Comparison of ENCODE assay signal across 8 cellular contexts in the genomic region with DNA sequence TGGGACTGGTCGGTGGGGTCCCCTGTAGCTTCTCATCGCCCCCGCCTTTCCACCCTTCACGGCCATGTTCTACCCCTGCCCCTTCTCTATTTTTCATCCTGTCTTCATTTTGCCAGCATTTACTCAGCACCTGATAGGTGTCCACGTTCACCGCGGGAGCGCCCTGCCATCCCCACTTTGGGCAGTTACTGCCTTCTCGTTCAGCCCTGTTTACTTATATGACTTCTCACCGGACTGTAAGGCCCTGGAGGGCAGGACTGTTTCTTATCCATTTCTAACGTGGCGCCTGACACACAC. TPM values are rescaled to one million over a fixed set of nuclear protein-coding genes. Genes with fewer than 3 reads are reported as not detected.
A peak's percentile ranks its signal among the peaks of the same experiment; 100 is the strongest.
DNase-seq lines count a peak whose midpoint lies in the region; ATAC-seq, FAIRE-seq and TF ChIP-seq lines count a peak whose summit lies in the region.

No MANE protein-coding gene starts in this region.

- no peak for FAIRE-seq in H1 (lab: Jason Lieb, UNC)

- H3K56ac ChIP-seq in H1 (replicated peaks; ENCODE audit: insufficient read length, low read depth, low read length) = no peak overlapping the region

- H3K27ac ChIP-seq in CD8-positive, alpha-beta memory T cell (ENCODE audit: low read depth, low read length) = peak overlapping the region; percentile 92
- H3K27ac ChIP-seq in H1 (ENCODE audit: low read depth, low read length) = peak overlapping the region; percentile 96
- peak overlapping the region; percentile 67 for H3K27ac ChIP-seq in neuronal stem cell (replicated peaks; ENCODE audit: low read length)

- no peak overlapping the region for H3K23ac ChIP-seq in H1 (ENCODE audit: insufficient read length)
- H3K23ac ChIP-seq in neuronal stem cell (ENCODE audit: low read depth, low read length, poor library complexity) = no peak overlapping the region

- H2BK12ac ChIP-seq in H1 (ENCODE audit: low read depth, low read length) (peak overlapping the region; percentile 75; the same call in 1 of the 2 replicates), neuronal stem cell (ENCODE audit: low read length) (no peak overlapping the region)

- POLR2A ChIA-PET in CD8-positive, alpha-beta memory T cell (lab: Charles Lee) = interaction anchor here (1.2 to 2.9 kb wide), 2 partner anchors 39 to 72 kb away, joined by 3 to 40 read pairs; a partner anchor contains a TSS
- POLR2A ChIA-PET in H1 (lab: Charles Lee; ENCODE audit: partially characterized antibody) = interaction anchor here (0.8 to 9.9 kb wide), 26 partner anchors 9 to 175 kb away, joined by 3 to 144 read pairs (median 5); a partner anchor contains a TSS

- H3K79me1 ChIP-seq in H1 (ENCODE audit: low read depth, low read length) (peaks cover 6% of the 10 kb centered on the region), neuronal stem cell (ENCODE audit: low read depth, low read length) (peaks cover 10% of the 10 kb centered on the region)

- H3K79me2 ChIP-seq in H1 (ENCODE audit: control insufficient read depth in 1 of 2, insufficient read depth in 2 of 2, low read length in 2 of 2) = peaks cover under 1 to 47% of the 10 kb centered on the region in 2 experiments; a peak in 3 of 4 replicates

- H3K27ac Mint-ChIP-seq in CD8-positive, alpha-beta memory T cell = peak overlapping the region; percentile 90 to 98 (median 96)

- H2BK5ac ChIP-seq in H1 (ENCODE audit: low read depth, low read length) (peak overlapping the region; percentile 75), neuronal stem cell (ENCODE audit: low read length) (no peak overlapping the region)

- H4K91ac ChIP-seq in H1 (replicated peaks; ENCODE audit: insufficient read length, low read length) (peak overlapping the region; percentile 25), neuronal stem cell (ENCODE audit: low read depth, low read length, poor library complexity) (no peak overlapping the region)

- H3K14ac ChIP-seq in H1 (ENCODE audit: insufficient read length) (no peak overlapping the region), neuronal stem cell (ENCODE audit: low read length) (no peak overlapping the region)

- peak overlapping the region; percentile 88 to 97 (median 94) for H3K4me3 Mint-ChIP-seq in CD8-positive, alpha-beta memory T cell

- no peaks in the 10 kb centered on the region for H3K9me3 ChIP-seq in CD8-positive, alpha-beta memory T cell (ENCODE audit: low read length)
- H3K9me3 ChIP-seq in NT2/D1 (ENCODE audit: insufficient read depth, low read length) (no peaks in the 10 kb centered on the region), H1 (ENCODE audit: insufficient read depth in 2 of 2, low read depth in 1 of 2, low read length in 1 of 2) (no peaks in the 10 kb centered on the region), neuronal stem cell (replicated peaks in 1 of 2; ENCODE audit: control insufficient read depth in 2 of 2, insufficient read depth in 1 of 2, low read depth in 1 of 2, low read length in 2 of 2) (no peaks in the 10 kb centered on the region)

- peaks cover 4 to 43% (median 11%) of the 10 kb centered on the region in 3 donors for H3K36me3 Mint-ChIP-seq in CD8-positive, alpha-beta memory T cell

- H3K27me3 Mint-ChIP-seq in CD8-positive, alpha-beta memory T cell = no peaks in the 10 kb centered on the region

- no peak for TF ChIP-seq RAD21 in H1 (IDR thresholded peaks at IDR 0.05 in 1 of 2, conservative IDR thresholded peaks at IDR 0.05 in 1 of 2; ENCODE audit: low read depth in 2 of 2, low read length in 2 of 2)

- H3K18ac ChIP-seq in H1 (ENCODE audit: extremely low read depth, low read length) (no peak overlapping the region; the same call in 1 of the 2 replicates), neuronal stem cell (ENCODE audit: low read length) (no peak overlapping the region)

- H3K4ac ChIP-seq in H1 (replicated peaks; ENCODE audit: insufficient read length, low read depth, low read length) = no peak overlapping the region
- H3K4ac ChIP-seq in neuronal stem cell (ENCODE audit: low read length) = no peak overlapping the region

- H3K9me3 Mint-ChIP-seq in CD8-positive, alpha-beta memory T cell = no peaks in the 10 kb centered on the region

- no peak for TF ChIP-seq CTCF in H1 (IDR thresholded peaks at IDR 0.05; ENCODE audit: control extremely low read depth in 1 of 3, insufficient read depth in 1 of 3, low read depth in 1 of 3, low read length in 3 of 3)

- peak overlapping the region; percentile 89 for H3K4me3 ChIP-seq in CD8-positive, alpha-beta memory T cell (ENCODE audit: low read length)
- H3K4me3 ChIP-seq in NT2/D1 (ENCODE audit: insufficient read length, low read depth) = peak overlapping the region; percentile 86
- H3K4me3 ChIP-seq in H1 (ENCODE audit: extremely low read depth in 1 of 4, insufficient read depth in 2 of 4, low read depth in 3 of 4, low read length in 4 of 4) = peak overlapping the region; percentile 78 to 94 (median 84)
- peak overlapping the region; percentile 91 to 98 for H3K4me3 ChIP-seq in neuronal stem cell (ENCODE audit: low read length in 2 of 2)

- no peak overlapping the region for H2BK120ac ChIP-seq in H1 (replicated peaks; ENCODE audit: low read depth, low read length)
- no peak overlapping the region for H2BK120ac ChIP-seq in neuronal stem cell (ENCODE audit: low read depth, low read length)

- no peak for DNase-seq in CD8-positive, alpha-beta memory T cell
- DNase-seq in NT2/D1 (ENCODE audit: low read depth, low spot score) (no peak), H1 (ENCODE audit: low read depth in 1 of 2, low spot score in 2 of 2) (no peak), neuronal stem cell (ENCODE audit: low spot score) (peak; percentile 9)
- no peak for DNase-seq in activated effector memory CD4-positive, alpha-beta T cell treated with Interleukin-2 at 50 U/mL for 16 hours

- H4K5ac ChIP-seq in H1 (ENCODE audit: insufficient read length, low read depth, low read length) = no peak overlapping the region

- TF ChIP-seq EP300 in H1 (IDR thresholded peaks at IDR 0.05; ENCODE audit: borderline replicate concordance in 1 of 2, low read depth in 2 of 2, low read length in 2 of 2) = no peak

- H3K4me1 Mint-ChIP-seq in CD8-positive, alpha-beta memory T cell = peaks cover 36 to 58% (median 49%) of the 10 kb centered on the region in 3 donors

- peaks cover 9% of the 10 kb centered on the region; the same call in 1 of the 2 replicates for H3K23me2 ChIP-seq in H1 (ENCODE audit: low read depth, low read length)

- CTCF ChIA-PET in CD8-positive, alpha-beta memory T cell (lab: Charles Lee) = interaction anchor here (0.8 to 1.5 kb wide), 4 partner anchors 21 to 249 kb away, joined by 3 to 4 read pairs (median 3); a partner anchor contains a TSS
- CTCF ChIA-PET in H1 (lab: Charles Lee; ENCODE audit: partially characterized antibody) = interaction anchor here (1.5 to 3.3 kb wide), 3 partner anchors 12 to 16 kb away, joined by 4 to 21 read pairs (median 7); no protein-coding TSS in a partner anchor

- H3K9ac ChIP-seq in NT2/D1 (ENCODE audit: insufficient read length, low read depth) = peak overlapping the region; percentile 90
- H3K9ac ChIP-seq in H1 (replicated peaks in 1 of 4; ENCODE audit: extremely low read depth in 1 of 4, low read depth in 3 of 4, low read length in 3 of 4) = peak overlapping the region; percentile 90 to 99 (median 90)
- peak overlapping the region; percentile 78 for H3K9ac ChIP-seq in neuronal stem cell (ENCODE audit: low read depth, low read length, poor library complexity)

- H4K8ac ChIP-seq in H1 (ENCODE audit: extremely low read depth, insufficient read depth, low read length) = peak overlapping the region; percentile 100; the same call in 1 of the 2 replicates
- no peak overlapping the region for H4K8ac ChIP-seq in neuronal stem cell (ENCODE audit: low read depth, low read length)

- H2BK15ac ChIP-seq in H1 (ENCODE audit: low read length) = no peak overlapping the region
- H2BK15ac ChIP-seq in neuronal stem cell (ENCODE audit: low read length) = no peak overlapping the region

- H3K4me2 ChIP-seq in H1 (ENCODE audit: insufficient read depth in 1 of 2, low read depth in 2 of 2, low read length in 2 of 2) (peak overlapping the region; percentile 74 to 78), neuronal stem cell (ENCODE audit: insufficient read depth, low read length, poor library complexity, severe bottlenecking) (peak overlapping the region; percentile 69)

- no peak overlapping the region for H2AFZ ChIP-seq in H1 (ENCODE audit: low read length)
- H2AFZ ChIP-seq in neuronal stem cell (ENCODE audit: low read length) = peak overlapping the region; percentile 81

- TF ChIP-seq POLR2A in H1 (IDR thresholded peaks at IDR 0.05; ENCODE audit: control extremely low read depth in 1 of 2, low read depth in 2 of 2, low read length in 2 of 2) = peak in 1 of 2 experiments; percentile 77; a peak in 1 of 3 replicates

- H2AK5ac ChIP-seq in H1 (ENCODE audit: low read depth, low read length) (0 out of 2 replicates have a peak overlapping the region, but pooled peaks have one; percentile 57), neuronal stem cell (ENCODE audit: low read depth, low read length) (no peak overlapping the region)

- H3K36me3 ChIP-seq in CD8-positive, alpha-beta memory T cell (ENCODE audit: insufficient read depth, low read length) = peaks cover 23% of the 10 kb centered on the region
- H3K36me3 ChIP-seq in NT2/D1 (ENCODE audit: insufficient read depth, insufficient read length, low read length) = peaks cover 48% of the 10 kb centered on the region
- peaks cover 7 to 22% (median 17%) of the 10 kb centered on the region in 4 experiments; a peak in 7 of 8 replicates for H3K36me3 ChIP-seq in H1 (ENCODE audit: control insufficient read depth in 2 of 4, insufficient read depth in 4 of 4, low read length in 3 of 4)
- H3K36me3 ChIP-seq in neuronal stem cell (replicated peaks in 1 of 2; ENCODE audit: control insufficient read depth in 2 of 2, insufficient read depth in 2 of 2, low read length in 2 of 2) = peaks cover 15 to 42% of the 10 kb centered on the region in 2 donors

- no peak overlapping the region for H2BK20ac ChIP-seq in H1 (ENCODE audit: low read length)

- peaks cover 33% of the 10 kb centered on the region for H3K4me1 ChIP-seq in CD8-positive, alpha-beta memory T cell (ENCODE audit: insufficient read depth, low read length)
- H3K4me1 ChIP-seq in NT2/D1 (ENCODE audit: insufficient read depth, insufficient read length) (peaks cover 2% of the 10 kb centered on the region), H1 (replicated peaks in 1 of 4; ENCODE audit: control insufficient read depth in 3 of 4, insufficient read depth in 4 of 4, low read length in 3 of 4) (peaks cover 0 to 5% (median 2%) of the 10 kb centered on the region in 4 experiments; a peak in 3 of 7 replicates), neuronal stem cell (ENCODE audit: control insufficient read depth in 2 of 2, insufficient read depth in 1 of 2, low read depth in 1 of 2, low read length in 2 of 2) (peaks cover 4 to 23% of the 10 kb centered on the region in 2 donors)

- ATAC-seq in HG03565 (IDR thresholded peaks at IDR 0.05; ENCODE audit: unreplicated experiment) (no peak), HG02759 (IDR thresholded peaks at IDR 0.05; ENCODE audit: unreplicated experiment) (no peak), HG02610 (IDR thresholded peaks at IDR 0.05; ENCODE audit: unreplicated experiment) (no peak)

- no peaks in the 10 kb centered on the region for H3K27me3 ChIP-seq in CD8-positive, alpha-beta memory T cell (ENCODE audit: insufficient read depth, low read length, poor library complexity, severe bottlenecking)
- H3K27me3 ChIP-seq in NT2/D1 (ENCODE audit: insufficient read depth, insufficient read length) = no peaks in the 10 kb centered on the region
- H3K27me3 ChIP-seq in H1 (replicated peaks in 1 of 4; ENCODE audit: control insufficient read depth in 3 of 4, extremely low read depth in 1 of 4, insufficient read depth in 3 of 4, low read length in 3 of 4) = no peaks in the 10 kb centered on the region
- no peaks in the 10 kb centered on the region for H3K27me3 ChIP-seq in neuronal stem cell (ENCODE audit: control insufficient read depth in 3 of 3, insufficient read depth in 3 of 3, low read depth in 1 of 3, low read length in 3 of 3)

- WGBS in H1 (ENCODE audit: extremely low coverage in 1 of 2, insufficient coverage in 1 of 2, insufficient read length in 1 of 2, insufficient replicate concordance in 2 of 2, low coverage in 1 of 2, low lambda C conversion rate in 2 of 2, missing lambda C conversion rate in 1 of 2), 2 experiments = 3% methylated on average over 12 of the region's 12 CpGs; no CpG with 5 or more reads in 1 of the 2 experiments
- WGBS in neuronal stem cell (ENCODE audit: extremely low coverage in 2 of 2, insufficient read length in 2 of 2, insufficient replicate concordance in 1 of 2), 2 donors = no CpG with 5 or more reads among the region's 12 CpGs

- peaks cover 2 to 6% of the 10 kb centered on the region in 2 experiments for H4K20me1 ChIP-seq in H1 (replicated peaks in 1 of 2; ENCODE audit: control insufficient read depth in 1 of 2, insufficient read depth in 2 of 2, low read length in 2 of 2)

RNA-seq across cellular contexts. Expression of a gene that starts 0.4 kb away (rescaled TPM):
- total RNA-seq in CD8-positive, alpha-beta memory T cell = 10 to 100 TPM; 97.1 to 97.2 TPM
- 40.9 TPM for polyA plus RNA-seq in CD8-positive, alpha-beta memory T cell
- total RNA-seq in H1 (2021; fragmentation: NEBNext Ultra II Directional; extraction: Animal tissue kit (Norgen Biotek cat#: 25700)) = 58.2 and 62.5 TPM in 2 replicates
- polyA plus RNA-seq in H1 (2011; rRNA removed) = 34.0 and 42.0 TPM in 2 replicates
- polyA plus RNA-seq in H1 (2011; cell fraction: cytosol; rRNA removed) = 45.9 TPM
- 63.9 TPM for polyA plus RNA-seq in H1 (2011; cell fraction: nucleus; rRNA removed)
- polyA plus RNA-seq in H1 (2012, experiment 1 of 2) = 45.7 to 57.9 TPM (median 51.8 TPM) in 4 replicates
- polyA plus RNA-seq in H1 (2012, experiment 2 of 2) = 28.5 TPM
- 28.3 TPM for polyA plus RNA-seq in H1 (2013, experiment 1 of 2)
- polyA plus RNA-seq in H1 (2013, experiment 2 of 2) = 25.5 TPM
- 63.6 and 69.2 TPM in 2 replicates for polyA minus RNA-seq in H1 (2011; rRNA and poly(A)+ RNA removed)
- 28.5 TPM for polyA minus RNA-seq in H1 (2011; cell fraction: cytosol; rRNA and poly(A)+ RNA removed)
- 23.9 TPM for polyA minus RNA-seq in H1 (2011; cell fraction: nucleus; rRNA and poly(A)+ RNA removed)
- polyA plus RNA-seq in neuronal stem cell (2013, experiment 1 of 2) = 35.1 TPM
- 33.9 TPM for polyA plus RNA-seq in neuronal stem cell (2013, experiment 2 of 2)

RNA-seq across cellular contexts. Expression of a gene that starts 38.7 kb away (rescaled TPM):
- 10 to 100 TPM; 37.0 to 37.6 TPM for total RNA-seq in CD8-positive, alpha-beta memory T cell
- polyA plus RNA-seq in CD8-positive, alpha-beta memory T cell = 31.6 TPM
- 65.5 and 66.1 TPM in 2 replicates for total RNA-seq in H1 (2021; fragmentation: NEBNext Ultra II Directional; extraction: Animal tissue kit (Norgen Biotek cat#: 25700))
- 106 and 149 TPM in 2 replicates for polyA plus RNA-seq in H1 (2011; rRNA removed)
- polyA plus RNA-seq in H1 (2011; cell fraction: cytosol; rRNA removed) = 92.6 TPM
- 266 TPM for polyA plus RNA-seq in H1 (2011; cell fraction: nucleus; rRNA removed)
- polyA plus RNA-seq in H1 (2012, experiment 1 of 2) = 57.0 to 78.2 TPM (median 75.2 TPM) in 4 replicates
- polyA plus RNA-seq in H1 (2012, experiment 2 of 2) = 75.0 TPM
- 49.8 TPM for polyA plus RNA-seq in H1 (2013, experiment 1 of 2)
- polyA plus RNA-seq in H1 (2013, experiment 2 of 2) = 49.9 TPM
- polyA minus RNA-seq in H1 (2011; rRNA and poly(A)+ RNA removed) = 31.7 and 34.1 TPM in 2 replicates
- 33.5 TPM for polyA minus RNA-seq in H1 (2011; cell fraction: cytosol; rRNA and poly(A)+ RNA removed)
- polyA minus RNA-seq in H1 (2011; cell fraction: nucleus; rRNA and poly(A)+ RNA removed) = 47.5 TPM
- polyA plus RNA-seq in neuronal stem cell (2013, experiment 1 of 2) = 57.1 TPM
- 54.7 TPM for polyA plus RNA-seq in neuronal stem cell (2013, experiment 2 of 2)

RNA-seq across cellular contexts. Expression of a gene that starts 46.1 kb away (rescaled TPM):
- 10 to 100 TPM; 25.8 to 31.0 TPM for total RNA-seq in CD8-positive, alpha-beta memory T cell
- 9.4 TPM for polyA plus RNA-seq in CD8-positive, alpha-beta memory T cell
- total RNA-seq in H1 (2021; fragmentation: NEBNext Ultra II Directional; extraction: Animal tissue kit (Norgen Biotek cat#: 25700)) = 44.9 and 53.4 TPM in 2 replicates
- 51.8 and 68.5 TPM in 2 replicates for polyA plus RNA-seq in H1 (2011; rRNA removed)
- polyA plus RNA-seq in H1 (2011; cell fraction: cytosol; rRNA removed) = 54.5 TPM
- polyA plus RNA-seq in H1 (2011; cell fraction: nucleus; rRNA removed) = 96.5 TPM
- 46.1 to 58.1 TPM (median 50.2 TPM) in 4 replicates for polyA plus RNA-seq in H1 (2012, experiment 1 of 2)
- polyA plus RNA-seq in H1 (2012, experiment 2 of 2) = 47.5 TPM
- polyA plus RNA-seq in H1 (2013, experiment 1 of 2) = 89.8 TPM
- polyA plus RNA-seq in H1 (2013, experiment 2 of 2) = 82.9 TPM
- polyA minus RNA-seq in H1 (2011; rRNA and poly(A)+ RNA removed) = 45.0 and 47.6 TPM in 2 replicates
- 55.1 TPM for polyA minus RNA-seq in H1 (2011; cell fraction: cytosol; rRNA and poly(A)+ RNA removed)
- polyA minus RNA-seq in H1 (2011; cell fraction: nucleus; rRNA and poly(A)+ RNA removed) = 24.3 TPM
- 32.4 TPM for polyA plus RNA-seq in neuronal stem cell (2013, experiment 1 of 2)
- polyA plus RNA-seq in neuronal stem cell (2013, experiment 2 of 2) = 31.9 TPM

RNA-seq across cellular contexts. Expression of a gene that starts 54.4 kb away (rescaled TPM):
- total RNA-seq in CD8-positive, alpha-beta memory T cell = 10 to 100 TPM; 31.3 to 33.9 TPM
- 63.2 TPM for polyA plus RNA-seq in CD8-positive, alpha-beta memory T cell
- total RNA-seq in H1 (2021; fragmentation: NEBNext Ultra II Directional; extraction: Animal tissue kit (Norgen Biotek cat#: 25700)) = 37.9 and 38.8 TPM in 2 replicates
- 114 and 120 TPM in 2 replicates for polyA plus RNA-seq in H1 (2011; rRNA removed)
- 76.1 TPM for polyA plus RNA-seq in H1 (2011; cell fraction: cytosol; rRNA removed)
- polyA plus RNA-seq in H1 (2011; cell fraction: nucleus; rRNA removed) = 74.5 TPM
- polyA plus RNA-seq in H1 (2012, experiment 1 of 2) = 19.4 to 35.8 TPM (median 34.2 TPM) in 4 replicates
- polyA plus RNA-seq in H1 (2012, experiment 2 of 2) = 38.0 TPM
- polyA plus RNA-seq in H1 (2013, experiment 1 of 2) = 43.1 TPM
- polyA plus RNA-seq in H1 (2013, experiment 2 of 2) = 43.5 TPM
- polyA minus RNA-seq in H1 (2011; rRNA and poly(A)+ RNA removed) = 28.4 and 31.5 TPM in 2 replicates
- 36.6 TPM for polyA minus RNA-seq in H1 (2011; cell fraction: cytosol; rRNA and poly(A)+ RNA removed)
- 25.4 TPM for polyA minus RNA-seq in H1 (2011; cell fraction: nucleus; rRNA and poly(A)+ RNA removed)
- polyA plus RNA-seq in neuronal stem cell (2013, experiment 1 of 2) = 25.3 TPM
- polyA plus RNA-seq in neuronal stem cell (2013, experiment 2 of 2) = 24.8 TPM
